In the genomic region with DNA sequence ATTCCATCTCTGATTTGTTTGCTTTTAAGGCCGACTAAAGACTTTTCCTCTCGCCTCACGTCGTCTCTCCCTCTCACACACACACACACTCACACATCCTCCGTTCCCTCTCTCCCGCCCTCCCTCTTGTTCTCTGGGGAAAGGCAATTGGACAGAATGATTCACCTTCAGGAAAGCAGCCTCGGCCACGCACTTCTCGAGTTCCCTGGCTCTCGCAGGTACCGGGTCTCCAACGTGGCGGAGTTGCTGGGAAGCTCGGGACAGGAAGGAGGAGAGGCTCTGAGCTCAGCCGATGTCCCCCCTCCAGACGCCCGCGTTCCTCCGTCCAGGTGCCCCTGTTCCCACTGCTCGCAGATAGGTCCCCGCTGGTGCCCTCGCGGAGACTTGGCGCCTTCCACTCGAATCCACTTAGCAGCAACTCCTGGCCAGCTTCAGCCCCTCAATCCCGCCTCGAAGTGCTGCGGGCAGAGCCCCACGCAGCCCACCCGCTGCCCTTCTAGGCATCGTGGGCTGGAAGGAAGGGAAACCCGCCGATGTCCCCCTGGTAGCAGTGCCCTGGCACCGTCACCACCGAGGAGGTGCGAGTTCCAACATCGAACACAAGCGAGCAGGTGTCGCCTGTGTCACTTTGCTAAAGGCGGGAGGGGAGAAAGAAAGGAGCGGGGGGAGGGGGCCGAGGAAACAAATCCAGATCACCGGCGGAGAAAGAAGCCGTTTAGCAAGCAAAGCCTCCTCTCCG, we compare ENCODE assay signal across 8 cellular contexts.
DNase-seq lines count a peak whose midpoint lies in the region; ATAC-seq and TF ChIP-seq lines count a peak whose summit lies in the region.

No MANE protein-coding gene starts in this region.

- H3K9me3 ChIP-seq in neuron (ENCODE audit: low read length) = no peaks in the 10 kb centered on the region

- H3K4me1 ChIP-seq in ACC112 (ENCODE audit: control insufficient read depth, insufficient read depth, low read length, unreplicated experiment) = no peaks in the 10 kb centered on the region
- H3K4me1 ChIP-seq in neuron (ENCODE audit: insufficient read depth, low read length) = peaks cover 23% of the 10 kb centered on the region

- H3K27me3 ChIP-seq in ACC112 (ENCODE audit: insufficient read depth, low read length) (peaks cover 86% of the 10 kb centered on the region), neuron (ENCODE audit: insufficient read depth, low read length) (peaks cover 34% of the 10 kb centered on the region)

- DNase-seq in HEK293T (ENCODE audit: extremely low spot score) (peak; percentile 5), fibroblast of gingiva (ENCODE audit: low read depth) (peak; percentile 20), DMS153 treated with DMSO at 0.1 percent for 48 hours (lab: John Stamatoyannopoulos, UW; ENCODE audit: unreplicated experiment) (no peak)
- peak; percentile 3 for DNase-seq in activated CD4-positive, alpha-beta T cell treated with anti-CD3 and anti-CD28 coated beads, Interleukin-2, amount 50 U/mL, for 1 hour

- H3K36me3 ChIP-seq in ACC112 (ENCODE audit: insufficient read depth, low read length) = no peaks in the 10 kb centered on the region
- no peaks in the 10 kb centered on the region for H3K36me3 ChIP-seq in neuron (ENCODE audit: insufficient read depth, low read length)

- H2AFZ ChIP-seq in ACC112 (ENCODE audit: low read length, unreplicated experiment) (peak overlapping the region; percentile 54), neuron (ENCODE audit: low read depth, low read length) (peak overlapping the region; percentile 70)

- no peaks in the 10 kb centered on the region for H3K79me2 ChIP-seq in ACC112 (ENCODE audit: control insufficient read depth, insufficient read depth, low read length, unreplicated experiment)

- no peak overlapping the region for H3K27ac ChIP-seq in ACC112 (ENCODE audit: low read depth, low read length)

- H3K4me3 ChIP-seq in ACC112 (ENCODE audit: low read depth, low read length) (peak overlapping the region; percentile 63), neuron (ENCODE audit: low read length) (peak overlapping the region; percentile 38)

- POLR2A ChIA-PET in HEK293T (lab: Yijun Ruan, JAX) = no interaction called here

- ATAC-seq in GM21529 (IDR thresholded peaks at IDR 0.05; ENCODE audit: unreplicated experiment) = no peak
- no peak for ATAC-seq in GM18858 (IDR thresholded peaks at IDR 0.05; ENCODE audit: unreplicated experiment)

- CTCF ChIA-PET in HEK293T (lab: Yijun Ruan, JAX) = interaction anchor here (0.7 to 0.9 kb wide), 2 partner anchors 68 to 1497 kb away, joined by 3 to 5 read pairs; no protein-coding TSS in a partner anchor

TF ChIP-seq in HEK293T, 16 proteins besides CTCF, POLR2A, EP300 and RAD21:
- TF ChIP-seq ARNT (IDR thresholded peaks at IDR 0.05) (no peak), FOXK2 (IDR thresholded peaks at IDR 0.05) (no peak), L3MBTL2 (conservative IDR thresholded peaks at IDR 0.05) (peak; percentile 35; the same call in 1 of the 2 replicates)
